ENCODE assay signal across 20 cellular contexts in the genomic region with DNA sequence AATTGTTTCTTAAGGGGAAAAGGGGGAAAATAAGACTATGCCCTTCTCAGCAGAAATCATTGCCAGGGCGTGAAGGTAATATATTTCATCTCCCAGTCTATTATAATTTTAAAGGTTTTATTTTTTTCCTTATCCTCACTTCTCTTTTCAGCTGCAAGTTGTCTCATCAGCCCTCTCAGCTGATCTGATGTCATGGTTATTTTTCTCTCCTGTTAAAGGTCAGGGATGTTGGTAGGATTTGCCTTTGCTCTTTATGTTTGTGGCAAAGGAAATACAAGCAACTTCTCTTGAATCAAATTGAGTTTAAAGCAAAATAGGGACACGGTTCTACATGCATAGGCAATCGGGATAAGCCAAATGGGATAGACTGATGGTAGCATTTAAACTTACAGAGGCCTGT.
"Had no signal": no experiment of that assay in that cellular context is flagged by ENCODE, and none has a peak within 500 bp of the region (broad histone marks: within the 10 kb centered on the region; RNA-seq: fewer than 3 reads in every experiment).

No MANE protein-coding gene starts in this region.

- DNase-seq: dermis blood vessel endothelial cell; dorsolateral prefrontal cortex; effector CD4-positive, alpha-beta T cell; effector memory CD4-positive, alpha-beta T cell; foreskin keratinocyte; hypothalamus; immature natural killer cell; islet precursor cell; kidney; kidney glomerular epithelial cell; left lung; lower lobe of right lung; mesenchymal stem cell; mucosa of descending colon; naive B cell had no signal

- H3K4me1 ChIP-seq: esophagus muscularis mucosa, foreskin keratinocyte, gastroesophageal sphincter, left lung, lower lobe of right lung had no signal

- H3K27ac Mint-ChIP-seq: immature natural killer cell, mesothelial cell of epicardium, naive B cell had no signal

- ATAC-seq: foreskin keratinocyte, gastroesophageal sphincter, left lung, lower lobe of right lung, mucosa of descending colon had no signal

- H3K27ac ChIP-seq: coronary artery, dorsolateral prefrontal cortex, esophagus muscularis mucosa, foreskin keratinocyte, gastroesophageal sphincter, hepatocyte, left lung, lower lobe of right lung had no signal

- H3K36me3 Mint-ChIP-seq: immature natural killer cell, mesothelial cell of epicardium, naive B cell had no signal

- H3K27me3 ChIP-seq: esophagus muscularis mucosa, foreskin keratinocyte, gastroesophageal sphincter, hepatocyte, left lung had no signal

- H3K9me3 ChIP-seq: esophagus muscularis mucosa, gastroesophageal sphincter, lower lobe of right lung, mucosa of descending colon had no signal

- H3K36me3 ChIP-seq: esophagus muscularis mucosa, gastroesophageal sphincter, left lung, lower lobe of right lung had no signal

- H3K4me3 ChIP-seq: coronary artery, dorsolateral prefrontal cortex, esophagus muscularis mucosa, gastroesophageal sphincter, hepatocyte, left lung, lower lobe of right lung, mucosa of descending colon had no signal
